Comparison of ENCODE assay signal across 22 cellular contexts in genomic region chr21:37753122-37753599, GRCh38.
A peak's percentile ranks its signal among the peaks of the same experiment; 100 is the strongest.
DNase-seq lines count a peak whose midpoint lies in the region; ATAC-seq and TF ChIP-seq lines count a peak whose summit lies in the region.
"Had no signal": no experiment of that assay in that cellular context is flagged by ENCODE, and none has a peak within 500 bp of the region (broad histone marks: within the 10 kb centered on the region; RNA-seq: fewer than 3 reads in every experiment).

No MANE protein-coding gene starts in this region.

- intact Hi-C loops in posterior cingulate gyrus (cut with DNase I), result no loop called here

- 9% methylated on average over 10 of the region's 12 CpGs for WGBS in SK-N-SH (ENCODE audit: low lambda C conversion rate)

- ATAC-seq in SK-N-SH treated with all-trans-retinoic acid at 6 μM for 48 hours, result no peak
- ATAC-seq: HCT116 had no signal

- TF ChIP-seq EP300 in SK-N-SH (IDR thresholded peaks at IDR 0.05; ENCODE audit: borderline replicate concordance in 1 of 2, low read depth in 1 of 2, low read length in 1 of 2), result no peak

- H3K9me2 ChIP-seq in SK-N-SH, result no peaks in the 10 kb centered on the region

- H3K9ac ChIP-seq in SK-N-SH (no peak overlapping the region), parathyroid adenoma (no peak overlapping the region)
- H3K9ac ChIP-seq: GM23248 had no signal

- H2AFZ ChIP-seq in SK-N-SH (ENCODE audit: low read depth) (no peak overlapping the region), parathyroid adenoma (no peak overlapping the region)
- H2AFZ ChIP-seq: GM23248, PC-9 had no signal

- H3K4me2 ChIP-seq in SK-N-SH, result no peak overlapping the region
- peak overlapping the region; percentile 41 for H3K4me2 ChIP-seq in parathyroid adenoma (ENCODE audit: low read length)
- H3K4me2 ChIP-seq: PC-9 had no signal

- H3K4me3 ChIP-seq in SK-N-SH (ENCODE audit: low read depth in 2 of 2, low read length in 1 of 2) (no peak overlapping the region), fibroblast of villous mesenchyme (ENCODE audit: low read depth, low read length) (no peak overlapping the region), parathyroid adenoma (ENCODE audit: low read depth, low read length) (no peak overlapping the region)
- H3K4me3 ChIP-seq: GM23248, PC-9 had no signal

- no peaks in the 10 kb centered on the region for H3K9me3 ChIP-seq in SK-N-SH
- H3K9me3 ChIP-seq in parathyroid adenoma (ENCODE audit: control insufficient read depth, low read length), result no peaks in the 10 kb centered on the region

- TF ChIP-seq CTCF in SK-N-SH (IDR thresholded peaks at IDR 0.05) (no peak), fibroblast of villous mesenchyme (IDR thresholded peaks at IDR 0.05; ENCODE audit: insufficient read depth, low read depth, low read length) (no peak), parathyroid adenoma (IDR thresholded peaks at IDR 0.05) (no peak)

- H3K79me2 ChIP-seq in SK-N-SH (ENCODE audit: insufficient read depth) (no peaks in the 10 kb centered on the region), parathyroid adenoma (no peaks in the 10 kb centered on the region)

- CTCF ChIA-PET in SK-N-SH (lab: Yijun Ruan, JAX), result interaction anchor here (1.5 to 2.1 kb wide), 2 partner anchors 21 to 41 kb away, joined by 3 to 7 read pairs; no protein-coding TSS in a partner anchor

- H4K20me1 ChIP-seq in SK-N-SH (ENCODE audit: insufficient read depth), result no peaks in the 10 kb centered on the region

- H3K27me3 ChIP-seq in SK-N-SH (ENCODE audit: insufficient read depth), result no peaks in the 10 kb centered on the region
- no peaks in the 10 kb centered on the region for H3K27me3 ChIP-seq in parathyroid adenoma (ENCODE audit: control insufficient read depth, insufficient read depth, low read length)

- no peak for TF ChIP-seq RAD21 in SK-N-SH (IDR thresholded peaks at IDR 0.05; ENCODE audit: low read length)

- no peaks in the 10 kb centered on the region for H3K4me1 ChIP-seq in SK-N-SH (ENCODE audit: control insufficient read depth in 1 of 2, insufficient read depth in 2 of 2, low read depth in 1 of 2, low read length in 1 of 2)
- peaks cover 35% of the 10 kb centered on the region for H3K4me1 ChIP-seq in parathyroid adenoma

- POLR2A ChIA-PET in SK-N-SH (lab: Yijun Ruan, JAX), result no interaction called here

- no peaks in the 10 kb centered on the region for H3K36me3 ChIP-seq in SK-N-SH (replicated peaks in 1 of 2; ENCODE audit: control insufficient read depth in 1 of 2, insufficient read depth in 2 of 2, low read length in 1 of 2)
- H3K36me3 ChIP-seq in parathyroid adenoma (ENCODE audit: control insufficient read depth, insufficient read depth, low read length), result no peaks in the 10 kb centered on the region

- H3K27ac ChIP-seq in SK-N-SH (ENCODE audit: low read depth in 2 of 2, low read length in 1 of 2) (no peak overlapping the region), parathyroid adenoma (peak overlapping the region; percentile 90)
- H3K27ac ChIP-seq: 22Rv1, GM23248, PC-9, RWPE1 had no signal

- DNase-seq in SK-N-SH, result peak; percentile 12
- DNase-seq in fibroblast of villous mesenchyme (ENCODE audit: low read depth), result peak; percentile 47
- peak; percentile 59 for DNase-seq in left kidney (ENCODE audit: low read depth, low spot score)
- DNase-seq in posterior cingulate gyrus, result no peak
- DNase-seq in cerebellar nuclear complex (lab: John Stamatoyannopoulos, UW), result no peak
- no peak for DNase-seq in activated CD8-positive, alpha-beta memory T cell treated with anti-CD3 and anti-CD28 coated beads, Interleukin-2, amount 50 U/mL, for 4 hours
- DNase-seq: DND-41, GDM1, GM23248, IMR-90, Karpas-422, NCI-H1048, NCI-H1436, NCI-H2029, NCI-H2171, NCI-H526, PC-9 had no signal

- no peaks in the 10 kb centered on the region for H3F3A ChIP-seq in SK-N-SH (replicated peaks; ENCODE audit: insufficient read depth)

TF ChIP-seq in SK-N-SH, 30 proteins besides CTCF, POLR2A, EP300 and RAD21:
- TF ChIP-seq TCF12 (IDR thresholded peaks at IDR 0.05) (no peak), MEF2A (IDR thresholded peaks at IDR 0.05; ENCODE audit: borderline replicate concordance, low read depth) (no peak)

TF ChIP-seq in SK-N-SH treated with all-trans-retinoic acid at 6 μM for 48 hours, 23 proteins besides CTCF, POLR2A, EP300 and RAD21:
- no peak for TF ChIP-seq ARNTL (CRISPR knock-in tag; IDR thresholded peaks at IDR 0.05; ENCODE audit: borderline replicate concordance, low read depth)
- no peak for TF ChIP-seq PPARA (CRISPR knock-in tag; IDR thresholded peaks at IDR 0.05; ENCODE audit: borderline replicate concordance)
- no peak for TF ChIP-seq GLIS3 (CRISPR knock-in tag; IDR thresholded peaks at IDR 0.05)
- TF ChIP-seq POU6F1 (CRISPR knock-in tag; IDR thresholded peaks at IDR 0.05; ENCODE audit: borderline replicate concordance, low read depth), result no peak
- no peak for TF ChIP-seq ZNF8 (CRISPR knock-in tag; IDR thresholded peaks at IDR 0.05)
- no peak for TF ChIP-seq ZNF70 (CRISPR knock-in tag; IDR thresholded peaks at IDR 0.05)

Comparison
In these comparisons a context has a peak if more than half of its experiments do, and no peak if none do; other contexts are left out.
1. DNase-seq: peak in SK-N-SH (single experiment), fibroblast of villous mesenchyme (single experiment) and left kidney (single experiment); none in posterior cingulate gyrus (0 of 10), cerebellar nuclear complex (0 of 2) and activated CD8-positive, alpha-beta memory T cell treated with anti-CD3 and anti-CD28 coated beads, Interleukin-2, amount 50 U/mL, for 4 hours (single experiment).